7 cellular contexts compared by ENCODE assay signal in the genomic region with DNA sequence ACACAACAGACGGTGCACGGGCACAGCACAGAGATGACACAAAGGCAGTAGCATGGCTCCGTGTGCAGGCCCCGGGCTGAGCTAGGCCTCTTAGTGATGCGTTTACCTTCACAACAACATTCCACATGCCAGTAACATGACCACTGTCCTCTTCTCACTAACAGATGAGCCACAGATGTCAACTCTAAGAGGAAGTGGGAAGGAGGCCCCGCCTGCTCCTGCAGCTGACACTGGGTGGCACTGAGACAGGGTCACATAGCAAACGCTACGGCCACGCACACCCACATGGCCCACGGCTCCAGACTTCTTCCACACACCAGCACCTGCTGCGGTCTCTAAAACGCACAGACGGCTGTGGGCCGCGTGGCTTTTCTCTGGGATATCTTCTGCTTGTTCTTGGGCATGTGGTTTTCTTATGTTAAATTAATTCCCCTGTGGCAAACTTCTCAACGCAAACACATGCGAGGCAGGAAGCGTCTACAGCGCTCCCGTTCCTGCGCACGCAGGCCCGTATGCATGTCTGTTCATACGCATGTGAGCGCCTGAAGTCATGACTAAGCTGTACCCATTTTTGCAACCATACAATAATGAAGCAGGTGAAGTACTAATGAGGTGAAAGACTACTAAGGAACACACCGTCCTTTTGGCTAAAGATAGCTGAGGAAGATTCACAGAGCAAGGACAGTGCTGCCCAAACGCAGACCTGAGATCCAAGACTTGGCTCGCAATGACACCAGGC. TPM values are rescaled to one million over a fixed set of nuclear protein-coding genes. Genes with fewer than 3 reads are reported as not detected.
A peak's percentile ranks its signal among the peaks of the same experiment; 100 is the strongest.
DNase-seq lines count a peak whose midpoint lies in the region; ATAC-seq and TF ChIP-seq lines count a peak whose summit lies in the region.

No MANE protein-coding gene starts in this region.

- no peaks in the 10 kb centered on the region for H3K36me3 Mint-ChIP-seq in activated CD8-positive, alpha-beta memory T cell treated with anti-CD3 and anti-CD28 coated beads, Interleukin-2, amount 10 ng/mL, durations not matched to agents 7 days and 5 days

- H3K27ac Mint-ChIP-seq in activated CD8-positive, alpha-beta memory T cell treated with anti-CD3 and anti-CD28 coated beads, Interleukin-2, amount 10 ng/mL, durations not matched to agents 7 days and 5 days, result peak overlapping the region; percentile 65

- H3K9me3 Mint-ChIP-seq in activated CD8-positive, alpha-beta memory T cell treated with anti-CD3 and anti-CD28 coated beads, Interleukin-2, amount 10 ng/mL, durations not matched to agents 7 days and 5 days (ENCODE audit: low read depth), result no peaks in the 10 kb centered on the region

- in situ Hi-C loops in GM13976 (cut with MboI; ENCODE audit: low sequenced_read_pairs, unreplicated experiment), result no loop called here

- ATAC-seq in HG03378 (IDR thresholded peaks at IDR 0.05; ENCODE audit: unreplicated experiment) (peak; percentile 58), GM21360 (IDR thresholded peaks at IDR 0.05; ENCODE audit: unreplicated experiment) (no peak)
- ATAC-seq in activated CD8-positive, alpha-beta memory T cell treated with anti-CD3 and anti-CD28 coated beads, Interleukin-2, amount 10 ng/mL, durations not matched to agents 7 days and 5 days, result peak; percentile 70

- no peaks in the 10 kb centered on the region for H3K27me3 Mint-ChIP-seq in activated CD8-positive, alpha-beta memory T cell treated with anti-CD3 and anti-CD28 coated beads, Interleukin-2, amount 10 ng/mL, durations not matched to agents 7 days and 5 days

- H3K4me3 Mint-ChIP-seq in activated CD8-positive, alpha-beta memory T cell treated with anti-CD3 and anti-CD28 coated beads, Interleukin-2, amount 10 ng/mL, durations not matched to agents 7 days and 5 days, result no peak overlapping the region

- H3K4me1 Mint-ChIP-seq in activated CD8-positive, alpha-beta memory T cell treated with anti-CD3 and anti-CD28 coated beads, Interleukin-2, amount 10 ng/mL, durations not matched to agents 7 days and 5 days, result peaks cover 22% of the 10 kb centered on the region

- DNase-seq in GM13976 (ENCODE audit: low spot score) (peak; percentile 52), myocyte (ENCODE audit: low read depth) (peak; percentile 92), HuH-7 (ENCODE audit: low spot score) (no peak), GM19238 (ENCODE audit: insufficient read length, low spot score) (no peak)
- peak; percentile 58 for DNase-seq in activated CD8-positive, alpha-beta memory T cell treated with anti-CD3 and anti-CD28 coated beads, Interleukin-2, amount 10 ng/mL, durations not matched to agents 7 days and 5 days

- CTCF ChIA-PET in activated CD8-positive, alpha-beta memory T cell treated with anti-CD3 and anti-CD28 coated beads, Interleukin-2, amount 10 ng/mL, durations not matched to agents 7 days and 5 days (lab: Charles Lee), result no interaction called here

- no peak for TF ChIP-seq CTCF in GM13976 (IDR thresholded peaks at IDR 0.05; ENCODE audit: borderline replicate concordance, control extremely low read depth, extremely low read depth, insufficient read depth, missing control alignments)

RNA-seq across cellular contexts. Expression of a gene that starts 26.8 kb away (rescaled TPM):
- under 1 TPM; 0.35 to 0.53 TPM for total RNA-seq in activated CD8-positive, alpha-beta memory T cell treated with anti-CD3 and anti-CD28 coated beads, Interleukin-2, amount 10 ng/mL, durations not matched to agents 7 days and 5 days
- 0.59 and 0.68 TPM in 2 replicates for total RNA-seq in myocyte
- 0.15 TPM for polyA plus RNA-seq in myocyte (2012)

Comparison
In these comparisons a context has a peak if more than half of its experiments do, and no peak if none do; other contexts are left out.
1. DNase-seq: peak in GM13976 (single experiment), activated CD8-positive, alpha-beta memory T cell treated with anti-CD3 and anti-CD28 coated beads, Interleukin-2, amount 10 ng/mL, durations not matched to agents 7 days and 5 days (single experiment) and myocyte (single experiment); none in HuH-7 (single experiment) and GM19238 (single experiment).